Comparison of ENCODE assay signal across 24 cellular contexts in genomic region chr15:58452775-58453174, GRCh38. TPM values are rescaled to one million over a fixed set of nuclear protein-coding genes. Genes with fewer than 3 reads are reported as not detected.
"Had no signal": no experiment of that assay in that cellular context is flagged by ENCODE, and none has a peak within 500 bp of the region (broad histone marks: within the 10 kb centered on the region; RNA-seq: fewer than 3 reads in every experiment).

No MANE protein-coding gene starts in this region.

- H3K9me3 Mint-ChIP-seq: activated naive CD4-positive, alpha-beta T cell treated with anti-CD3 and anti-CD28 coated beads, Interleukin-2, amount 10 ng/mL, durations not matched to agents 7 days and 5 days; activated T-cell treated with anti-CD3 and anti-CD28 coated beads, Interleukin-2, amount 50 U/mL, for 72 hours; central memory CD8-positive, alpha-beta T cell; memory B cell; nephron had no signal

- H3K36me3 Mint-ChIP-seq: memory B cell had no signal

- DNase-seq: activated CD4-positive, alpha-beta T cell treated with anti-CD3 and anti-CD28 coated beads for 36 hours; activated CD4-positive, alpha-beta T cell treated with anti-CD3 and anti-CD28 coated beads, Interleukin-2, amount 50 U/mL, for 4 hours; activated CD4-positive, CD25-positive, alpha-beta regulatory T cell; activated effector memory CD4-positive, alpha-beta T cell treated with anti-CD3 and anti-CD28 coated beads, Interleukin-2, amount 50 U/mL, for 16 hours; activated naive CD4-positive, alpha-beta T cell treated with anti-CD3 and anti-CD28 coated beads, Interleukin-2, amount 10 ng/mL, durations not matched to agents 7 days and 5 days; activated T-cell treated with anti-CD3 and anti-CD28 coated beads, Interleukin-2, amount 50 U/mL, for 72 hours; anterior cingulate cortex; dermis blood vessel endothelial cell; effector CD4-positive, alpha-beta T cell; foreskin keratinocyte; heart right ventricle; kidney glomerular epithelial cell; right lobe of liver; stimulated activated CD4-positive, alpha-beta T cell treated with anti-CD3 and anti-CD28 coated beads, Interleukin-12 subunit alpha, Interleukin-12 subunit beta, amount 100 ng/mL, for 4 hours; stimulated activated CD4-positive, alpha-beta T cell treated with anti-CD3 and anti-CD28 coated beads, Interleukin-4, amount 100 ng/mL, for 1 hour; stomach; thyroid gland; upper lobe of right lung had no signal

- H3K4me3 Mint-ChIP-seq: activated CD4-positive, alpha-beta T cell treated with anti-CD3 and anti-CD28 coated beads for 36 hours; activated naive CD4-positive, alpha-beta T cell treated with anti-CD3 and anti-CD28 coated beads, Interleukin-2, amount 10 ng/mL, durations not matched to agents 7 days and 5 days; activated T-cell treated with anti-CD3 and anti-CD28 coated beads, Interleukin-2, amount 50 U/mL, for 72 hours; central memory CD8-positive, alpha-beta T cell; memory B cell; nephron had no signal

- H3K27ac Mint-ChIP-seq: activated naive CD4-positive, alpha-beta T cell treated with anti-CD3 and anti-CD28 coated beads, Interleukin-2, amount 10 ng/mL, durations not matched to agents 7 days and 5 days; memory B cell; nephron; progenitor cell of endocrine pancreas had no signal

- H3K4me1 Mint-ChIP-seq: memory B cell had no signal

- ATAC-seq: activated CD4-positive, alpha-beta T cell treated with anti-CD3 and anti-CD28 coated beads for 36 hours; activated T-cell treated with anti-CD3 and anti-CD28 coated beads, Interleukin-2, amount 50 U/mL, for 72 hours; foreskin keratinocyte; heart right ventricle; left lobe of liver; right lobe of liver; upper lobe of right lung had no signal

- H3K27me3 Mint-ChIP-seq: activated CD4-positive, alpha-beta T cell treated with anti-CD3 and anti-CD28 coated beads for 36 hours; activated naive CD4-positive, alpha-beta T cell treated with anti-CD3 and anti-CD28 coated beads, Interleukin-2, amount 10 ng/mL, durations not matched to agents 7 days and 5 days; central memory CD8-positive, alpha-beta T cell had no signal

RNA-seq across cellular contexts. Expression of gene LIPC, which starts 21.0 kb away (rescaled TPM):
- total RNA-seq: foreskin keratinocyte, osteocyte had no signal
